ENCODE assay signal across 14 cellular contexts in the genomic region with DNA sequence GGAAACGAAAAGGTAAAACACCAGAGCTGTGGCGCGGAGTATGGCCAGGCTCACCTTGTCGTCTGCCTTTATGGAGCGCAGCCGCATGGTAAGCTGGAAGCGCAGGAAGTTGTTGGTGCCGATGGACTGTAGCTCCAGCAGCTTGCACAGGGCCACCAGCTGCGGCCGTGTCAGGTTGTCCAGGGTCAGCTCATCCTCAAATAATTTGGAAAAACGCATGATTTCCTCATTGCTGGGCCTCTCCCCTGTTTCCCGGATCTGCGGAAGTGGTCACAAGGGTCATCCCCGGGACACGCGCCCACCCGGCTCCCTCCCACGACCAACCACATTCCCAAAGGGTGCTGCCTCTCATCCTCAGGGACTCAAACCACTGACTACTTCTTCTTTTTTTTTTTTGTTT. TPM values are rescaled to one million over a fixed set of nuclear protein-coding genes. Genes with fewer than 3 reads are reported as not detected.
DNase-seq lines count a peak whose midpoint lies in the region; ATAC-seq and TF ChIP-seq lines count a peak whose summit lies in the region.
"Had no signal": no experiment of that assay in that cellular context is flagged by ENCODE, and none has a peak within 500 bp of the region (broad histone marks: within the 10 kb centered on the region; RNA-seq: fewer than 3 reads in every experiment).

No MANE protein-coding gene starts in this region.

- DNase-seq in DND-41 (no peak), fibroblast of mammary gland (ENCODE audit: low read depth) (peak; percentile 23), body of pancreas (no peak), LoVo (ENCODE audit: low spot score) (no peak)
- DNase-seq in NK-92 treated with Interleukin-12 subunit alpha and Interleukin-12 subunit beta, amount 100 ng/mL, for 24 hours (lab: John Stamatoyannopoulos, UW): no peak
- DNase-seq: Caco-2; CD4-positive, alpha-beta T cell; GDM1; H9 had no signal

- peaks cover 61% of the 10 kb centered on the region for H3K36me3 Mint-ChIP-seq in stimulated activated memory B cell treated with anti-CD40 and anti-IgM and Interleukin-4, amounts not matched to agents 10 μg/mL and 1 μg/mL and 100 μg/mL, for 72 hours

- H3K27ac ChIP-seq in DND-41 (ENCODE audit: low read length) (peak overlapping the region; percentile 99), body of pancreas (no peak overlapping the region)
- H3K27ac ChIP-seq: C4-2B had no signal

- no peak overlapping the region for H2AFZ ChIP-seq in DND-41 (ENCODE audit: low read depth, low read length)

- H4K20me1 ChIP-seq in DND-41 (ENCODE audit: insufficient read depth, low read length): no peaks in the 10 kb centered on the region

- 88 to 89% methylated on average over 16 to 18 of the region's 18 CpGs for WGBS in body of pancreas, 2 donors

- H3K4me1 Mint-ChIP-seq in stimulated activated memory B cell treated with anti-CD40 and anti-IgM and Interleukin-4, amounts not matched to agents 10 μg/mL and 1 μg/mL and 100 μg/mL, for 72 hours: peaks cover 30% of the 10 kb centered on the region

- H3K27ac Mint-ChIP-seq in stimulated activated memory B cell treated with anti-CD40 and anti-IgM and Interleukin-4, amounts not matched to agents 10 μg/mL and 1 μg/mL and 100 μg/mL, for 72 hours: peak overlapping the region; percentile 92
- H3K27ac Mint-ChIP-seq: B cell; CD4-positive, alpha-beta T cell; H9 had no signal

- no peaks in the 10 kb centered on the region for H3K27me3 ChIP-seq in DND-41 (ENCODE audit: insufficient read depth, low read length, poor library complexity)
- no peaks in the 10 kb centered on the region for H3K27me3 ChIP-seq in body of pancreas

- H3K9me3 Mint-ChIP-seq in stimulated activated memory B cell treated with anti-CD40 and anti-IgM and Interleukin-4, amounts not matched to agents 10 μg/mL and 1 μg/mL and 100 μg/mL, for 72 hours: no peaks in the 10 kb centered on the region
- H3K9me3 Mint-ChIP-seq: CD4-positive, alpha-beta T cell; IgD-negative memory B cell had no signal

- H3K4me3 Mint-ChIP-seq in stimulated activated memory B cell treated with anti-CD40 and anti-IgM and Interleukin-4, amounts not matched to agents 10 μg/mL and 1 μg/mL and 100 μg/mL, for 72 hours: no peak overlapping the region
- H3K4me3 Mint-ChIP-seq: B cell; CD4-positive, alpha-beta T cell; H9 had no signal

- TF ChIP-seq POLR2A in body of pancreas (IDR thresholded peaks at IDR 0.05): no peak

- H3K4me2 ChIP-seq in DND-41 (ENCODE audit: insufficient read depth, low read length): no peak overlapping the region

- H3K9me3 ChIP-seq in DND-41 (ENCODE audit: insufficient read depth, low read length, severe bottlenecking): no peaks in the 10 kb centered on the region
- no peaks in the 10 kb centered on the region for H3K9me3 ChIP-seq in body of pancreas
- H3K9me3 ChIP-seq: Caco-2 had no signal

- H3K36me3 ChIP-seq in DND-41 (ENCODE audit: insufficient read depth, low read length) (peaks cover 69% of the 10 kb centered on the region), body of pancreas (replicated peaks in 1 of 2; ENCODE audit: insufficient read depth in 1 of 2, low read depth in 2 of 2) (peaks cover 0 to 42% of the 10 kb centered on the region in 2 donors)

- TF ChIP-seq CTCF in DND-41 (IDR thresholded peaks at IDR 0.05; ENCODE audit: borderline replicate concordance, extremely low read depth, low read length, poor library complexity, severe bottlenecking) (no peak), fibroblast of mammary gland (conservative IDR thresholded peaks at IDR 0.05; ENCODE audit: control insufficient read depth, insufficient read depth, low read depth, low read length) (no peak), body of pancreas (IDR thresholded peaks at IDR 0.05) (no peak)

- H3K4me1 ChIP-seq in DND-41 (ENCODE audit: insufficient read depth, low read length): peaks cover 59% of the 10 kb centered on the region
- no peaks in the 10 kb centered on the region for H3K4me1 ChIP-seq in body of pancreas
- H3K4me1 ChIP-seq: Caco-2 had no signal

- intact Hi-C loops in body of pancreas (cut with DNase I): no loop called here

- H3K9ac ChIP-seq in DND-41 (ENCODE audit: low read depth, low read length): no peak overlapping the region

- H3K4me3 ChIP-seq in DND-41 (ENCODE audit: low read depth in 1 of 2, low read length in 2 of 2) (no peak overlapping the region), fibroblast of mammary gland (ENCODE audit: control insufficient read depth, low read depth, low read length) (no peak overlapping the region), body of pancreas (no peak overlapping the region)

- H3K79me2 ChIP-seq in DND-41 (ENCODE audit: insufficient read depth, low read length): peaks cover 15% of the 10 kb centered on the region

- ATAC-seq in DND-41 (ENCODE audit: insufficient read depth, low read depth): no peak
- ATAC-seq in stimulated activated memory B cell treated with anti-CD40 and anti-IgM and Interleukin-4, amounts not matched to agents 10 μg/mL and 1 μg/mL and 100 μg/mL, for 72 hours: no peak
- ATAC-seq in body of pancreas: no peak
- ATAC-seq: HepG2 had no signal

- no peaks in the 10 kb centered on the region for H3K27me3 Mint-ChIP-seq in stimulated activated memory B cell treated with anti-CD40 and anti-IgM and Interleukin-4, amounts not matched to agents 10 μg/mL and 1 μg/mL and 100 μg/mL, for 72 hours
- H3K27me3 Mint-ChIP-seq: B cell; CD4-positive, alpha-beta T cell; IgD-negative memory B cell had no signal

RNA-seq across cellular contexts. Expression of a gene that starts 23.3 kb away (rescaled TPM):
- total RNA-seq in body of pancreas: 10 to 100 TPM; 23.3 to 52.4 TPM

RNA-seq across cellular contexts. Expression of a gene that starts 38.5 kb away (rescaled TPM):
- total RNA-seq in body of pancreas: 10 to 100 TPM; 38.1 to 40.2 TPM

RNA-seq across cellular contexts. Expression of a gene that starts 39.6 kb away (rescaled TPM):
- total RNA-seq in body of pancreas: 100 to 1,000 TPM; 114 to 196 TPM
- total RNA-seq: B cell had no signal
